Comparison of ENCODE assay signal across 1 cellular context in genomic region chr12:76863005-76863670, GRCh38.
TF ChIP-seq lines count a peak whose summit lies in the region.

No MANE protein-coding gene starts in this region.

TF ChIP-seq in IMR-90, 13 proteins besides CTCF, POLR2A, EP300 and RAD21 (continued from another document):
- TF ChIP-seq ELK1 (IDR thresholded peaks at IDR 0.05; ENCODE audit: borderline replicate concordance, low read depth, low read length) (no peak), USF2 (IDR thresholded peaks at IDR 0.05; ENCODE audit: low read depth, low read length) (peak; percentile 18; the same call in 1 of the 2 replicates), SMC3 (IDR thresholded peaks at IDR 0.05; ENCODE audit: low read depth, low read length) (no peak; the same call in 1 of the 2 replicates), CEBPB (IDR thresholded peaks at IDR 0.05; ENCODE audit: low read depth, low read length) (no peak), CHD1 (IDR thresholded peaks at IDR 0.05; ENCODE audit: low read depth, low read length) (no peak)
TF ChIP-seq in IMR-90: peak in this region for 5.
